ENCODE assay signal across 21 cellular contexts in genomic region chr11:89457190-89457589, GRCh38. TPM values are rescaled to one million over a fixed set of nuclear protein-coding genes. Genes with fewer than 3 reads are reported as not detected.
DNase-seq lines count a peak whose midpoint lies in the region; ATAC-seq and TF ChIP-seq lines count a peak whose summit lies in the region.
"Had no signal": no experiment of that assay in that cellular context is flagged by ENCODE, and none has a peak within 500 bp of the region (broad histone marks: within the 10 kb centered on the region; RNA-seq: fewer than 3 reads in every experiment).

No MANE protein-coding gene starts in this region.

- H3K4me3 ChIP-seq in mesenchymal stem cell (ENCODE audit: insufficient read depth in 1 of 2, low read depth in 1 of 2, low read length in 2 of 2) (no peak overlapping the region), neural progenitor cell (no peak overlapping the region), aorta (ENCODE audit: low read length in 2 of 2) (no peak overlapping the region)
- H3K4me3 ChIP-seq: BLaER1, GM12878 had no signal

- H3K36me3 Mint-ChIP-seq in neural progenitor cell, result peaks cover 2% of the 10 kb centered on the region
- H3K36me3 Mint-ChIP-seq: CD14-positive monocyte; CD8-positive, alpha-beta T cell had no signal

- H3K4me2 ChIP-seq in mesenchymal stem cell (ENCODE audit: low read length, poor library complexity, severe bottlenecking), result no peak overlapping the region
- no peak overlapping the region for H3K4me2 ChIP-seq in neural progenitor cell
- H3K4me2 ChIP-seq: BLaER1 had no signal

- ATAC-seq in stimulated activated naive CD8-positive, alpha-beta T cell treated with anti-CD3 and anti-CD28 coated beads, Interleukin-15, amount 100 ng/mL, for 72 hours, result peak; percentile 26
- ATAC-seq in stimulated activated naive CD8-positive, alpha-beta T cell treated with anti-CD3 and anti-CD28 coated beads, Interleukin-15, Interleukin-2, amounts not matched to agents 100 U/mL and 50 U/mL, for 24 hours, result no peak
- ATAC-seq in aorta (ENCODE audit: low FRiP score), result peak; percentile 22
- ATAC-seq: CD8-positive, alpha-beta T cell; GM12878 had no signal

- TF ChIP-seq CTCF in neural progenitor cell (IDR thresholded peaks at IDR 0.05), result no peak

- H3K9ac ChIP-seq in mesenchymal stem cell (ENCODE audit: low read length) (no peak overlapping the region), neural progenitor cell (no peak overlapping the region)
- H3K9ac ChIP-seq: BLaER1 had no signal

- 90% methylated on average over 4 of the region's 4 CpGs for whole genome bisulfite sequencing in mesenchymal stem cell
- 96% methylated on average over 4 of the region's 4 CpGs for WGBS in aorta, 2 donors

- peaks cover 6% of the 10 kb centered on the region for H3K4me1 ChIP-seq in mesenchymal stem cell (ENCODE audit: control insufficient read depth, insufficient read depth, low read depth, low read length)
- H3K4me1 ChIP-seq in neural progenitor cell, result no peaks in the 10 kb centered on the region
- H3K4me1 ChIP-seq in aorta (ENCODE audit: control insufficient read depth in 1 of 2, insufficient read depth in 2 of 2, low read length in 2 of 2), result peaks cover 0 to under 1% of the 10 kb centered on the region in 2 donors
- H3K4me1 ChIP-seq: BLaER1 had no signal

- no peaks in the 10 kb centered on the region for H3K4me1 Mint-ChIP-seq in stimulated activated naive CD8-positive, alpha-beta T cell treated with anti-CD3 and anti-CD28 coated beads, Interleukin-15, amount 100 ng/mL, for 72 hours
- H3K4me1 Mint-ChIP-seq in neural progenitor cell, result no peaks in the 10 kb centered on the region
- H3K4me1 Mint-ChIP-seq: CD14-positive monocyte, H9 had no signal

- H3F3A ChIP-seq in neural progenitor cell (ENCODE audit: low read depth), result no peaks in the 10 kb centered on the region

- peaks cover 13% of the 10 kb centered on the region for H3K79me1 ChIP-seq in mesenchymal stem cell (replicated peaks; ENCODE audit: low read length, poor library complexity, severe bottlenecking)

- no peak overlapping the region for H2BK12ac ChIP-seq in mesenchymal stem cell (ENCODE audit: low read length in 2 of 2)

- no peak overlapping the region for H2BK15ac ChIP-seq in mesenchymal stem cell (ENCODE audit: low read depth, poor library complexity, severe bottlenecking)

- no peak overlapping the region for H4K91ac ChIP-seq in mesenchymal stem cell (ENCODE audit: low read length)

- H3K23ac ChIP-seq in mesenchymal stem cell (ENCODE audit: low read length in 2 of 2), result no peak overlapping the region

- peak overlapping the region; percentile 24 for H2AK5ac ChIP-seq in mesenchymal stem cell (ENCODE audit: low read length, severe bottlenecking)

- H2AFZ ChIP-seq in mesenchymal stem cell (ENCODE audit: low read depth, low read length) (no peak overlapping the region), neural progenitor cell (replicated peaks) (no peak overlapping the region)

- no peak overlapping the region for H3K14ac ChIP-seq in mesenchymal stem cell (ENCODE audit: low read length in 2 of 2)

- H3K36me3 ChIP-seq in mesenchymal stem cell (ENCODE audit: control insufficient read depth in 1 of 2, insufficient read depth in 2 of 2, low read depth in 1 of 2, low read length in 2 of 2) (no peaks in the 10 kb centered on the region), neural progenitor cell (no peaks in the 10 kb centered on the region), aorta (ENCODE audit: control insufficient read depth in 1 of 2, insufficient read depth in 2 of 2, low read length in 1 of 2) (peaks cover 0 to 3% of the 10 kb centered on the region in 2 donors)
- H3K36me3 ChIP-seq: BLaER1 had no signal

- H3K4ac ChIP-seq in mesenchymal stem cell (ENCODE audit: low read depth in 1 of 2, low read length in 2 of 2), result no peak overlapping the region

- H3K9me3 ChIP-seq in mesenchymal stem cell (ENCODE audit: control insufficient read depth, low read length) (no peaks in the 10 kb centered on the region), neural progenitor cell (ENCODE audit: low read depth) (no peaks in the 10 kb centered on the region), aorta (ENCODE audit: control insufficient read depth, low read length) (no peaks in the 10 kb centered on the region)
- H3K9me3 ChIP-seq: BLaER1 had no signal

- DNase-seq in stimulated activated naive CD8-positive, alpha-beta T cell treated with anti-CD3 and anti-CD28 coated beads, Interleukin-15, amount 100 ng/mL, for 72 hours, result no peak
- DNase-seq in stimulated activated naive CD8-positive, alpha-beta T cell treated with anti-CD3 and anti-CD28 coated beads, Interleukin-15, Interleukin-2, amounts not matched to agents 100 U/mL and 50 U/mL, for 24 hours, result no peak
- DNase-seq in mesenchymal stem cell (no peak), neural progenitor cell (ENCODE audit: low spot score) (no peak), aorta (no peak), kidney glomerular epithelial cell (lab: John Stamatoyannopoulos, UW) (no peak), activated gamma-delta T cell treated with Interleukin-2 at 50 U/mL for 16 hours (no peak), 8988T (no peak)
- DNase-seq: CD8-positive, alpha-beta T cell; DMS 273 treated with DMSO at 0.1 percent for 48 hours; DMS53; DND-41; EL; GOT3; H9; IMR-90 had no signal

- intact Hi-C loops in aorta (cut with DNase I), result no loop called here

- H2BK120ac ChIP-seq in mesenchymal stem cell (ENCODE audit: low read depth, low read length), result no peak overlapping the region

- no peaks in the 10 kb centered on the region for H3K27me3 ChIP-seq in mesenchymal stem cell (ENCODE audit: control insufficient read depth in 1 of 2, insufficient read depth in 1 of 2, low read length in 2 of 2)
- H3K27me3 ChIP-seq in neural progenitor cell, result no peaks in the 10 kb centered on the region
- no peaks in the 10 kb centered on the region for H3K27me3 ChIP-seq in aorta (ENCODE audit: control insufficient read depth in 1 of 2, insufficient read depth in 2 of 2, low read length in 1 of 2)
- H3K27me3 ChIP-seq: BLaER1 had no signal

- H3K9me3 Mint-ChIP-seq in stimulated activated naive CD8-positive, alpha-beta T cell treated with anti-CD3 and anti-CD28 coated beads, Interleukin-15, amount 100 ng/mL, for 72 hours, result peaks cover 5 to 22% of the 10 kb centered on the region in 2 donors
- H3K9me3 Mint-ChIP-seq in neural progenitor cell, result peaks cover 2% of the 10 kb centered on the region
- H3K9me3 Mint-ChIP-seq: H9 had no signal

- no peak overlapping the region for H3K27ac Mint-ChIP-seq in stimulated activated naive CD8-positive, alpha-beta T cell treated with anti-CD3 and anti-CD28 coated beads, Interleukin-15, amount 100 ng/mL, for 72 hours
- H3K27ac Mint-ChIP-seq in neural progenitor cell, result peak overlapping the region; percentile 54
- H3K27ac Mint-ChIP-seq: CD14-positive monocyte; CD8-positive, alpha-beta T cell had no signal

- H4K8ac ChIP-seq in mesenchymal stem cell (ENCODE audit: low read length), result no peak overlapping the region

- H3K4me3 Mint-ChIP-seq in stimulated activated naive CD8-positive, alpha-beta T cell treated with anti-CD3 and anti-CD28 coated beads, Interleukin-15, amount 100 ng/mL, for 72 hours, result no peak overlapping the region
- no peak overlapping the region for H3K4me3 Mint-ChIP-seq in neural progenitor cell
- H3K4me3 Mint-ChIP-seq: CD14-positive monocyte; CD8-positive, alpha-beta T cell; H9 had no signal

- no peak overlapping the region for H3K18ac ChIP-seq in mesenchymal stem cell (ENCODE audit: low read depth in 1 of 2, low read length in 2 of 2)

- H3K27ac ChIP-seq in mesenchymal stem cell (ENCODE audit: low read length, poor library complexity, severe bottlenecking), result no peak overlapping the region
- no peak overlapping the region for H3K27ac ChIP-seq in neural progenitor cell
- H3K27ac ChIP-seq in aorta (ENCODE audit: low read depth in 1 of 2, low read length in 2 of 2), result no peak overlapping the region
- H3K27ac ChIP-seq: 22Rv1, BLaER1 had no signal

- H3K27me3 Mint-ChIP-seq in stimulated activated naive CD8-positive, alpha-beta T cell treated with anti-CD3 and anti-CD28 coated beads, Interleukin-15, amount 100 ng/mL, for 72 hours, result no peaks in the 10 kb centered on the region
- H3K27me3 Mint-ChIP-seq in neural progenitor cell (ENCODE audit: insufficient read depth, low read depth), result no peaks in the 10 kb centered on the region

- no peak overlapping the region for H2BK5ac ChIP-seq in mesenchymal stem cell (ENCODE audit: low read depth, low read length, poor library complexity, severe bottlenecking)

- no peaks in the 10 kb centered on the region for H4K20me1 ChIP-seq in neural progenitor cell (ENCODE audit: low read depth)
- H4K20me1 ChIP-seq: BLaER1 had no signal

- H3K79me2 ChIP-seq in neural progenitor cell (ENCODE audit: low read depth), result no peaks in the 10 kb centered on the region

RNA-seq across cellular contexts. Expression of gene NOX4, which starts 34.0 kb away (rescaled TPM):
- 0.65 TPM for polyA plus RNA-seq in mesenchymal stem cell (2013, experiment 1 of 2)
- 0.53 TPM for polyA plus RNA-seq in mesenchymal stem cell (2013, experiment 2 of 2)
- 3.3 and 7.1 TPM in 2 replicates for total RNA-seq in neural progenitor cell (ENCODE audit: low replicate concordance)
- total RNA-seq in aorta, result 10 to 100 TPM; 46.1 to 91.9 TPM
- 10 to 100 TPM; 46.1 to 51.0 TPM for polyA plus RNA-seq in aorta
- total RNA-seq: CD8-positive, alpha-beta T cell; G401; GM12878 had no signal
- polyA plus RNA-seq: CD14-positive monocyte, GM12878 had no signal
